In the genomic region with DNA sequence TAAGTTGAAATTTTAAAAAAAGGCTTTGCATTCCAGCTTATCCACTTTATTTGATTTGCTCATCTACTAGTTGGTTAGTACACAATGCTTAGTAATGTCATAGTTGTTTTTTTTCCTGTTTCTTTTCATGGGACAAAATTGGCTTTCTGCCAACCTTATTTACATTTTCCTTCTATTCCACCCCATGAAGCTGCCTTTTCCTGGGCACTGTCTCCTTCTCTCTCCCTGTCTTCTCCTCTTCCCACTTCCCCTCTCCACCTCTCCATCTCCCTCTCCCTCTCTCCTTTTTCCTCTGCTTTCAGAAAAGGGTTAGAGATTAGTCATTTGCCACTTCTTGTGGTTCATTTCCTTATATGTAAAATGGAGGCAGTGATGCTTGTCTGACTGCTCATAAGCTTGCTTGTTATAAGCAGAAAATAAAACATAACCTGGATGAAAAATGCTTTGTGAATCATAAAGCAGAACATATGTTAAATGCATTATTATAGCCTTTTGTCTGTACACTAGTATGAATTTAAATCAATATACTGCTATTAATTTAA, we compare ENCODE assay signal across 21 cellular contexts.
DNase-seq lines count a peak whose midpoint lies in the region; ATAC-seq, FAIRE-seq and TF ChIP-seq lines count a peak whose summit lies in the region.
"Had no signal": no experiment of that assay in that cellular context is flagged by ENCODE, and none has a peak within 500 bp of the region (broad histone marks: within the 10 kb centered on the region; RNA-seq: fewer than 3 reads in every experiment).

No MANE protein-coding gene starts in this region.

- intact Hi-C loops in adrenal gland (cut with DNase I): no loop called here

- H3K9ac ChIP-seq in SK-N-MC (ENCODE audit: insufficient read length): no peak overlapping the region
- H3K9ac ChIP-seq: KMS-11 had no signal

- no peak for TF ChIP-seq POLR2A in adrenal gland (IDR thresholded peaks at IDR 0.05)

- H3K27me3 ChIP-seq in adrenal gland: no peaks in the 10 kb centered on the region
- H3K27me3 ChIP-seq: gastroesophageal sphincter, spleen, tibial artery had no signal

- H3K4me3 ChIP-seq in SK-N-MC (no peak overlapping the region), adrenal gland (no peak overlapping the region)
- H3K4me3 ChIP-seq: gastroesophageal sphincter, spleen, tibial artery had no signal

- H3K9me3 ChIP-seq in SK-N-MC (ENCODE audit: low read depth, low read length) (no peaks in the 10 kb centered on the region), adrenal gland (replicated peaks in 1 of 3) (no peaks in the 10 kb centered on the region)
- H3K9me3 ChIP-seq: gastroesophageal sphincter, spleen, tibial artery had no signal

- no peak for TF ChIP-seq CTCF in adrenal gland (IDR thresholded peaks at IDR 0.05)

- FAIRE-seq in islet of Langerhans (lab: Jason Lieb, UNC): peak; percentile 38

- H3K36me3 ChIP-seq in SK-N-MC (ENCODE audit: insufficient read depth, low read length): no peaks in the 10 kb centered on the region
- H3K36me3 ChIP-seq in adrenal gland (replicated peaks in 1 of 2): no peaks in the 10 kb centered on the region
- H3K36me3 ChIP-seq: gastroesophageal sphincter, spleen, tibial artery had no signal

- no peak for ATAC-seq in HG02759 (IDR thresholded peaks at IDR 0.05; ENCODE audit: unreplicated experiment)
- ATAC-seq in SK-N-SH treated with all-trans-retinoic acid at 6 μM for 48 hours: no peak
- ATAC-seq: activated CD8-positive, alpha-beta T cell treated with anti-CD3 and anti-CD28 coated beads for 36 hours; gastroesophageal sphincter; Panc1; stimulated activated memory B cell treated with anti-CD40 and anti-IgM and Interleukin-4, amounts not matched to agents 10 μg/mL and 1 μg/mL and 100 μg/mL, for 72 hours had no signal

- H3K4me1 ChIP-seq in adrenal gland (replicated peaks in 1 of 2): no peaks in the 10 kb centered on the region
- H3K4me1 ChIP-seq: gastroesophageal sphincter, tibial artery had no signal

- DNase-seq in DMS 273 (lab: John Stamatoyannopoulos, UW; ENCODE audit: unreplicated experiment) (peak; percentile 20), DMS 273 treated with DMSO at 0.1 percent for 48 hours (lab: John Stamatoyannopoulos, UW) (no peak), HT1080 (ENCODE audit: low read depth) (peak; percentile 9), SK-N-MC (ENCODE audit: low read depth, low spot score) (peak; percentile 10), adrenal gland (no peak)
- DNase-seq: activated CD8-positive, alpha-beta T cell treated with anti-CD3 and anti-CD28 coated beads for 36 hours; activated naive CD8-positive, alpha-beta T cell treated with anti-CD3 and anti-CD28 coated beads, Interleukin-2, amount 10 ng/mL, durations not matched to agents 7 days and 5 days; activated T-cell treated with anti-CD3 and anti-CD28 coated beads, Interleukin-2, amount 50 U/mL, for 48 hours; NCI-H1105; NCI-H510A treated with DMSO at 0.1 percent for 48 hours; posterior cingulate gyrus; spleen; tibial artery had no signal

- no peak overlapping the region for H3K27ac ChIP-seq in SK-N-MC
- H3K27ac ChIP-seq in adrenal gland: no peak overlapping the region
- H3K27ac ChIP-seq: 22Rv1, gastroesophageal sphincter, KMS-11, spleen, tibial artery had no signal

TF ChIP-seq in SK-N-SH treated with all-trans-retinoic acid at 6 μM for 48 hours, 23 proteins besides CTCF, POLR2A, EP300 and RAD21:
- TF ChIP-seq, protein P1, sequence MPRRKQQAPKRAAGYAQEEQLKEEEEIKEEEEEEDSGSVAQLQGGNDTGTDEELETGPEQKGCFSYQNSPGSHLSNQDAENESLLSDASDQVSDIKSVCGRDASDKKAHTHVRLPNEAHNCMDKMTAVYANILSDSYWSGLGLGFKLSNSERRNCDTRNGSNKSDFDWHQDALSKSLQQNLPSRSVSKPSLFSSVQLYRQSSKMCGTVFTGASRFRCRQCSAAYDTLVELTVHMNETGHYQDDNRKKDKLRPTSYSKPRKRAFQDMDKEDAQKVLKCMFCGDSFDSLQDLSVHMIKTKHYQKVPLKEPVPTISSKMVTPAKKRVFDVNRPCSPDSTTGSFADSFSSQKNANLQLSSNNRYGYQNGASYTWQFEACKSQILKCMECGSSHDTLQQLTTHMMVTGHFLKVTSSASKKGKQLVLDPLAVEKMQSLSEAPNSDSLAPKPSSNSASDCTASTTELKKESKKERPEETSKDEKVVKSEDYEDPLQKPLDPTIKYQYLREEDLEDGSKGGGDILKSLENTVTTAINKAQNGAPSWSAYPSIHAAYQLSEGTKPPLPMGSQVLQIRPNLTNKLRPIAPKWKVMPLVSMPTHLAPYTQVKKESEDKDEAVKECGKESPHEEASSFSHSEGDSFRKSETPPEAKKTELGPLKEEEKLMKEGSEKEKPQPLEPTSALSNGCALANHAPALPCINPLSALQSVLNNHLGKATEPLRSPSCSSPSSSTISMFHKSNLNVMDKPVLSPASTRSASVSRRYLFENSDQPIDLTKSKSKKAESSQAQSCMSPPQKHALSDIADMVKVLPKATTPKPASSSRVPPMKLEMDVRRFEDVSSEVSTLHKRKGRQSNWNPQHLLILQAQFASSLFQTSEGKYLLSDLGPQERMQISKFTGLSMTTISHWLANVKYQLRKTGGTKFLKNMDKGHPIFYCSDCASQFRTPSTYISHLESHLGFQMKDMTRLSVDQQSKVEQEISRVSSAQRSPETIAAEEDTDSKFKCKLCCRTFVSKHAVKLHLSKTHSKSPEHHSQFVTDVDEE (CRISPR knock-in tag; IDR thresholded peaks at IDR 0.05): no peak
- TF ChIP-seq ZNF70 (CRISPR knock-in tag; IDR thresholded peaks at IDR 0.05) (no peak), ESRRG (CRISPR knock-in tag; IDR thresholded peaks at IDR 0.05) (no peak), ZC3H10 (CRISPR knock-in tag; IDR thresholded peaks at IDR 0.05) (no peak), RARB (CRISPR knock-in tag; IDR thresholded peaks at IDR 0.05) (no peak), ISL1 (CRISPR knock-in tag; IDR thresholded peaks at IDR 0.05) (no peak), BACH2 (CRISPR knock-in tag; IDR thresholded peaks at IDR 0.05; ENCODE audit: borderline replicate concordance) (no peak; the same call in 1 of the 2 replicates), SNAI2 (CRISPR knock-in tag; IDR thresholded peaks at IDR 0.05) (no peak), TOX (CRISPR knock-in tag; IDR thresholded peaks at IDR 0.05; ENCODE audit: borderline replicate concordance) (no peak)
- TF ChIP-seq, protein P2, sequence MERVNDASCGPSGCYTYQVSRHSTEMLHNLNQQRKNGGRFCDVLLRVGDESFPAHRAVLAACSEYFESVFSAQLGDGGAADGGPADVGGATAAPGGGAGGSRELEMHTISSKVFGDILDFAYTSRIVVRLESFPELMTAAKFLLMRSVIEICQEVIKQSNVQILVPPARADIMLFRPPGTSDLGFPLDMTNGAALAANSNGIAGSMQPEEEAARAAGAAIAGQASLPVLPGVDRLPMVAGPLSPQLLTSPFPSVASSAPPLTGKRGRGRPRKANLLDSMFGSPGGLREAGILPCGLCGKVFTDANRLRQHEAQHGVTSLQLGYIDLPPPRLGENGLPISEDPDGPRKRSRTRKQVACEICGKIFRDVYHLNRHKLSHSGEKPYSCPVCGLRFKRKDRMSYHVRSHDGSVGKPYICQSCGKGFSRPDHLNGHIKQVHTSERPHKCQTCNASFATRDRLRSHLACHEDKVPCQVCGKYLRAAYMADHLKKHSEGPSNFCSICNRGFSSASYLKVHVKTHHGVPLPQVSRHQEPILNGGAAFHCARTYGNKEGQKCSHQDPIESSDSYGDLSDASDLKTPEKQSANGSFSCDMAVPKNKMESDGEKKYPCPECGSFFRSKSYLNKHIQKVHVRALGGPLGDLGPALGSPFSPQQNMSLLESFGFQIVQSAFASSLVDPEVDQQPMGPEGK (CRISPR knock-in tag; IDR thresholded peaks at IDR 0.05; ENCODE audit: borderline replicate concordance): no peak
- TF ChIP-seq, protein P3, sequence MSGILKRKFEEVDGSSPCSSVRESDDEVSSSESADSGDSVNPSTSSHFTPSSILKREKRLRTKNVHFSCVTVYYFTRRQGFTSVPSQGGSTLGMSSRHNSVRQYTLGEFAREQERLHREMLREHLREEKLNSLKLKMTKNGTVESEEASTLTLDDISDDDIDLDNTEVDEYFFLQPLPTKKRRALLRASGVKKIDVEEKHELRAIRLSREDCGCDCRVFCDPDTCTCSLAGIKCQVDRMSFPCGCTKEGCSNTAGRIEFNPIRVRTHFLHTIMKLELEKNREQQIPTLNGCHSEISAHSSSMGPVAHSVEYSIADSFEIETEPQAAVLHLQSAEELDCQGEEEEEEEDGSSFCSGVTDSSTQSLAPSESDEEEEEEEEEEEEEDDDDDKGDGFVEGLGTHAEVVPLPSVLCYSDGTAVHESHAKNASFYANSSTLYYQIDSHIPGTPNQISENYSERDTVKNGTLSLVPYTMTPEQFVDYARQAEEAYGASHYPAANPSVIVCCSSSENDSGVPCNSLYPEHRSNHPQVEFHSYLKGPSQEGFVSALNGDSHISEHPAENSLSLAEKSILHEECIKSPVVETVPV (CRISPR knock-in tag; IDR thresholded peaks at IDR 0.05): no peak

Comparison
In these comparisons a context has a peak if more than half of its experiments do, and no peak if none do; other contexts are left out.
1. DNase-seq: peak in DMS 273 (single experiment), HT1080 (single experiment) and SK-N-MC (single experiment); none in DMS 273 treated with DMSO at 0.1 percent for 48 hours (single experiment) and adrenal gland (0 of 7).